21 cellular contexts compared by ENCODE assay signal in genomic region chr2:71212336-71212735, GRCh38. TPM values are rescaled to one million over a fixed set of nuclear protein-coding genes. Genes with fewer than 3 reads are reported as not detected.
DNase-seq lines count a peak whose midpoint lies in the region; ATAC-seq, FAIRE-seq and TF ChIP-seq lines count a peak whose summit lies in the region.
"Had no signal": no experiment of that assay in that cellular context is flagged by ENCODE, and none has a peak within 500 bp of the region (broad histone marks: within the 10 kb centered on the region; RNA-seq: fewer than 3 reads in every experiment).

No MANE protein-coding gene starts in this region.

- no peak overlapping the region for H3K4me2 ChIP-seq in neural progenitor cell
- H3K4me2 ChIP-seq: GM23338 had no signal

- no peak overlapping the region for H3K4me3 Mint-ChIP-seq in neural progenitor cell
- H3K4me3 Mint-ChIP-seq: CD14-positive monocyte; CD8-positive, alpha-beta T cell; GM23338 had no signal

- no peak for FAIRE-seq in HTR-8/SVneo (lab: Jason Lieb, UNC)
- FAIRE-seq in bronchial epithelial cell (lab: Jason Lieb, UNC): no peak
- FAIRE-seq: A204.1, D721Med, GM12878, GM18507, HepG2 had no signal

- intact Hi-C loops in lower leg skin (cut with DNase I; ENCODE audit: low total_unique reads): no loop called here

- H3K4me1 Mint-ChIP-seq in neural progenitor cell: no peaks in the 10 kb centered on the region
- H3K4me1 Mint-ChIP-seq: CD14-positive monocyte had no signal

- H3K36me3 Mint-ChIP-seq in neural progenitor cell: no peaks in the 10 kb centered on the region
- H3K36me3 Mint-ChIP-seq: CD14-positive monocyte had no signal

- H3K36me3 ChIP-seq in bronchial epithelial cell (ENCODE audit: control insufficient read depth, insufficient read depth, low read length) (no peaks in the 10 kb centered on the region), neural progenitor cell (no peaks in the 10 kb centered on the region)
- H3K36me3 ChIP-seq: BE2C had no signal

- DNase-seq in Daoy (ENCODE audit: low read depth) (peak; percentile 9), HTR-8/SVneo (ENCODE audit: insufficient read length, low spot score) (peak; percentile 20), bronchial epithelial cell (ENCODE audit: low read depth) (peak; percentile 55), foreskin melanocyte (peak; percentile 23), neural progenitor cell (ENCODE audit: low spot score) (no peak), lower leg skin (ENCODE audit: low spot score in 2 of 2) (no peak)
- no peak for DNase-seq in stimulated activated CD4-positive, alpha-beta T cell treated with anti-CD3 and anti-CD28 coated beads, Interleukin-15, amount 100 ng/mL, for 24 hours
- DNase-seq: BE2C; CD8-positive, alpha-beta T cell; COR-L47; DMS153; DMS79 treated with DMSO at 0.1 percent for 48 hours; H7 had no signal

- H3F3A ChIP-seq in neural progenitor cell (ENCODE audit: low read depth): no peaks in the 10 kb centered on the region

- no peak overlapping the region for H3K27ac ChIP-seq in neural progenitor cell

- H3K9me3 ChIP-seq in neural progenitor cell (ENCODE audit: low read depth): no peaks in the 10 kb centered on the region
- H3K9me3 ChIP-seq: BE2C had no signal

- no peak for ATAC-seq in HG02938 (IDR thresholded peaks at IDR 0.05; ENCODE audit: unreplicated experiment)
- ATAC-seq: CD8-positive, alpha-beta T cell; GM12878; GM23338; HepG2 had no signal

- H3K27me3 Mint-ChIP-seq in neural progenitor cell (ENCODE audit: insufficient read depth, low read depth): no peaks in the 10 kb centered on the region

- no peaks in the 10 kb centered on the region for H3K27me3 ChIP-seq in bronchial epithelial cell (ENCODE audit: control insufficient read depth, insufficient read depth, low read length)
- H3K27me3 ChIP-seq in neural progenitor cell: no peaks in the 10 kb centered on the region
- H3K27me3 ChIP-seq: BE2C had no signal

- no peak for TF ChIP-seq POLR2A in lower leg skin (IDR thresholded peaks at IDR 0.05)

- no peaks in the 10 kb centered on the region for H3K9me3 Mint-ChIP-seq in neural progenitor cell
- H3K9me3 Mint-ChIP-seq: CD14-positive monocyte; CD8-positive, alpha-beta T cell; GM23338 had no signal

- WGBS in lower leg skin, 2 donors: 51 to 59% methylated on average over 2 of the region's 2 CpGs

- no peaks in the 10 kb centered on the region for H3K79me2 ChIP-seq in neural progenitor cell (ENCODE audit: low read depth)

- H2AFZ ChIP-seq in neural progenitor cell (replicated peaks): no peak overlapping the region
- H2AFZ ChIP-seq: GM23338 had no signal

- H3K4me1 ChIP-seq in neural progenitor cell: no peaks in the 10 kb centered on the region
- H3K4me1 ChIP-seq: BE2C had no signal

- no peak overlapping the region for H3K9ac ChIP-seq in neural progenitor cell

- H4K20me1 ChIP-seq in neural progenitor cell (ENCODE audit: low read depth): no peaks in the 10 kb centered on the region

- H3K4me3 ChIP-seq in bronchial epithelial cell (ENCODE audit: low read depth, low read length): no peak overlapping the region
- H3K4me3 ChIP-seq in neural progenitor cell: no peak overlapping the region
- H3K4me3 ChIP-seq in lower leg skin (ENCODE audit: low read depth, poor library complexity, severe bottlenecking): no peak overlapping the region
- H3K4me3 ChIP-seq: GM12878, GM23338 had no signal

- H3K27ac Mint-ChIP-seq in neural progenitor cell: no peak overlapping the region
- H3K27ac Mint-ChIP-seq: CD14-positive monocyte; CD8-positive, alpha-beta T cell; GM23338 had no signal

- no peak for TF ChIP-seq CTCF in bronchial epithelial cell (IDR thresholded peaks at IDR 0.05; ENCODE audit: insufficient read depth, low read length, severe bottlenecking)
- TF ChIP-seq CTCF in neural progenitor cell (IDR thresholded peaks at IDR 0.05): no peak
- TF ChIP-seq CTCF in lower leg skin (IDR thresholded peaks at IDR 0.05): no peak

RNA-seq across cellular contexts. Expression of gene PAIP2B, which starts 14.6 kb away (rescaled TPM):
- 2.5 and 3.1 TPM in 2 replicates for total RNA-seq in Daoy (2014; rRNA removed; shearing (Covaris generic))
- total RNA-seq in bronchial epithelial cell (1.3 and 5.2 TPM in 2 replicates), neural progenitor cell (ENCODE audit: low replicate concordance) (12.5 and 17.1 TPM in 2 replicates), lower leg skin (10 to 100 TPM; 20.1 to 29.8 (median 23.1) TPM)

Comparison
In these comparisons a context has a peak if more than half of its experiments do, and no peak if none do; other contexts are left out.
1. DNase-seq: peak in Daoy (single experiment), HTR-8/SVneo (single experiment), bronchial epithelial cell (single experiment) and foreskin melanocyte (single experiment); none in neural progenitor cell (single experiment), lower leg skin (0 of 2) and stimulated activated CD4-positive, alpha-beta T cell treated with anti-CD3 and anti-CD28 coated beads, Interleukin-15, amount 100 ng/mL, for 24 hours (single experiment).